8 cellular contexts compared by ENCODE assay signal in genomic region chr1:203512830-203513578, GRCh38. TPM values are rescaled to one million over a fixed set of nuclear protein-coding genes. Genes with fewer than 3 reads are reported as not detected.
A peak's percentile ranks its signal among the peaks of the same experiment; 100 is the strongest.
DNase-seq lines count a peak whose midpoint lies in the region; ATAC-seq lines count a peak whose summit lies in the region.

No MANE protein-coding gene starts in this region.

- DNase-seq in Daoy (ENCODE audit: low read depth) (peak; percentile 97), NCI-H460 (ENCODE audit: extremely low read depth, low read depth) (peak; percentile 67), left ventricle myocardium superior (no peak), smooth muscle cell of the brain vasculature (ENCODE audit: low read depth, low spot score) (peak; percentile 61), ecto neural progenitor cell (ENCODE audit: low spot score) (no peak), superior temporal gyrus (ENCODE audit: extremely low spot score) (no peak), NCI-H1694 (lab: John Stamatoyannopoulos, UW) (no peak)
- DNase-seq in activated naive CD4-positive, alpha-beta T cell treated with anti-CD3 and anti-CD28 coated beads, Interleukin-2, amount 50 U/mL, for 72 hours (ENCODE audit: low spot score in 2 of 2) = peak; percentile 54 to 69

- peak overlapping the region; percentile 86 to 95 for H3K27ac Mint-ChIP-seq in activated naive CD4-positive, alpha-beta T cell treated with anti-CD3 and anti-CD28 coated beads, Interleukin-2, amount 50 U/mL, for 72 hours

- ATAC-seq in activated naive CD4-positive, alpha-beta T cell treated with anti-CD3 and anti-CD28 coated beads, Interleukin-2, amount 50 U/mL, for 72 hours = peak; percentile 89 to 91
- peak; percentile 16 for ATAC-seq in left ventricle myocardium superior

- no peaks in the 10 kb centered on the region for H3K9me3 Mint-ChIP-seq in activated naive CD4-positive, alpha-beta T cell treated with anti-CD3 and anti-CD28 coated beads, Interleukin-2, amount 50 U/mL, for 72 hours

- H3K36me3 Mint-ChIP-seq in activated naive CD4-positive, alpha-beta T cell treated with anti-CD3 and anti-CD28 coated beads, Interleukin-2, amount 50 U/mL, for 72 hours = no peaks in the 10 kb centered on the region

- intact Hi-C loops in left ventricle myocardium superior (cut with micrococcal nuclease) = no loop called here

RNA-seq across cellular contexts. Expression of gene OPTC, which starts 19.1 kb away (rescaled TPM):
- total RNA-seq in Daoy (2014; rRNA removed; shearing (Covaris generic)) = not detected in 2 replicates
- not detected in 2 replicates for total RNA-seq in NCI-H460 (2014; rRNA removed; shearing (Covaris generic))
- polyA plus RNA-seq in NCI-H460 (2014; cell fraction: nucleus; rRNA removed) = not detected in 2 replicates
- not detected for total RNA-seq in activated naive CD4-positive, alpha-beta T cell treated with anti-CD3 and anti-CD28 coated beads, Interleukin-2, amount 50 U/mL, for 72 hours
- not detected for total RNA-seq in left ventricle myocardium superior

RNA-seq across cellular contexts. Expression of gene PRELP, which starts 37.4 kb away (rescaled TPM):
- not detected in 2 replicates for total RNA-seq in Daoy (2014; rRNA removed; shearing (Covaris generic))
- total RNA-seq in NCI-H460 (2014; rRNA removed; shearing (Covaris generic)) = not detected in 2 replicates
- polyA plus RNA-seq in NCI-H460 (2014; cell fraction: nucleus; rRNA removed) = not detected in 2 replicates
- under 1 TPM in 1 of 2 donors, not detected in 1; 0.07 TPM for total RNA-seq in activated naive CD4-positive, alpha-beta T cell treated with anti-CD3 and anti-CD28 coated beads, Interleukin-2, amount 50 U/mL, for 72 hours
- 22.5 TPM for total RNA-seq in left ventricle myocardium superior

Comparison
In these comparisons a context has a peak if more than half of its experiments do, and no peak if none do; other contexts are left out.
1. DNase-seq: peak in Daoy (single experiment), NCI-H460 (single experiment), activated naive CD4-positive, alpha-beta T cell treated with anti-CD3 and anti-CD28 coated beads, Interleukin-2, amount 50 U/mL, for 72 hours (2 of 2) and smooth muscle cell of the brain vasculature (single experiment); none in left ventricle myocardium superior (single experiment), ecto neural progenitor cell (single experiment), superior temporal gyrus (single experiment) and NCI-H1694 (single experiment).
2. RNA of gene PRELP, which starts 37.4 kb away (total RNA-seq): 22.5 TPM in left ventricle myocardium superior (single experiment); 0.07 TPM in activated naive CD4-positive, alpha-beta T cell treated with anti-CD3 and anti-CD28 coated beads, Interleukin-2, amount 50 U/mL, for 72 hours, not detected in Daoy and not detected in NCI-H460; every median in the first group is over 10 times any median in the second.